19 cellular contexts compared by ENCODE assay signal in the genomic region with DNA sequence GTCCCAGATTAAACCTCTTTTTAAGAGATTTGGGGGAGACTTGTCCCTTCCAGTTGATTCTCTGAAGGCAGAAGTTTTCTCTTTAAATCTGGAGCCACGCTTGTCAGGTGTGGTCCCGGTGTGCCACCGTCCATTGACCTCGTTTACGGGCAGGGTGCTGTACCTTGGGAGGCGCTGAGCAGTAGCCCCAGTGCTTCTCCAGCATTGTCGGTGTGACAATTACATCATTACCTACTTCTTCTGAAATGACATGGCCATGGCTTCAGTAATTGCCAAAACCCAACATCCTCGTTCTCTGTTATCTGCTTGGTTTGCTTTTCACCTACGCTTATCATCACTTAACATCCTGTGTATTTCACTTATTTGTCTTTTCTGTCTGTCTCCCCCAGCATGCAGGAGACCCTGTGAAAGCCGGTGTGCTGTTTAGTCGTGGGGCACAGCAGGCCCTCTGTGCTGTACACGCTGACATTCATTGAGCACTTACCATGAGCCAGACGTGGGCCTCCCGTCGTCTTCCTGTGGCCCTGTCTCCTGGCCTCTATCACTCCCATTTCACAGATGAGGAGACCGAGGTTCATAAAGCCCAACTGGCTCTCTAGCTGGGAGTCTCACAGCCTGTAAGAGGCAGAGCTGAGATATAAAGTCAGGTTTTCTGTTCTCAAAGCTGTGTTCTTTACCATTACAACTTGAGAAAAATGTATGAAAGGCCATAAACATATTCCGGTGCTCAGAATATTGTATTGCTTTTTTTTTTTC.
DNase-seq lines count a peak whose midpoint lies in the region; ATAC-seq and TF ChIP-seq lines count a peak whose summit lies in the region.
"Had no signal": no experiment of that assay in that cellular context is flagged by ENCODE, and none has a peak within 500 bp of the region (broad histone marks: within the 10 kb centered on the region; RNA-seq: fewer than 3 reads in every experiment).

No MANE protein-coding gene starts in this region.

- peaks cover 10% of the 10 kb centered on the region for H4K20me1 ChIP-seq in GM23338 (replicated peaks; ENCODE audit: insufficient read depth)

- H3K27me3 ChIP-seq in CD4-positive, CD25-positive, alpha-beta regulatory T cell (ENCODE audit: control insufficient read depth, insufficient read depth, low read length), result no peaks in the 10 kb centered on the region
- H3K27me3 ChIP-seq in GM23338 (ENCODE audit: insufficient read depth), result no peaks in the 10 kb centered on the region
- H3K27me3 ChIP-seq: stomach, upper lobe of left lung had no signal

- peak overlapping the region; percentile 49 to 72 (median 72) for H3K27ac Mint-ChIP-seq in CD4-positive, CD25-positive, alpha-beta regulatory T cell
- H3K27ac Mint-ChIP-seq in GM23338 (0 out of 2 replicates have a peak overlapping the region, but pooled peaks have one; percentile 25), neural crest cell (ENCODE audit: unreplicated experiment) (peak overlapping the region; percentile 63)
- H3K27ac Mint-ChIP-seq in central memory CD8-positive, alpha-beta T cell (ENCODE audit: low read depth), result peak overlapping the region; percentile 41
- H3K27ac Mint-ChIP-seq: activated CD4-positive, alpha-beta memory T cell treated with anti-CD3 and anti-CD28 coated beads for 36 hours; activated naive CD8-positive, alpha-beta T cell treated with anti-CD3 and anti-CD28 coated beads for 36 hours had no signal

- no peak overlapping the region for H3K4me3 Mint-ChIP-seq in CD4-positive, CD25-positive, alpha-beta regulatory T cell
- H3K4me3 Mint-ChIP-seq in GM23338, result no peak overlapping the region
- H3K4me3 Mint-ChIP-seq in central memory CD8-positive, alpha-beta T cell, result no peak overlapping the region
- H3K4me3 Mint-ChIP-seq in neural crest cell, result no peak overlapping the region
- H3K4me3 Mint-ChIP-seq: activated CD4-positive, alpha-beta memory T cell treated with anti-CD3 and anti-CD28 coated beads for 36 hours; activated naive CD8-positive, alpha-beta T cell treated with anti-CD3 and anti-CD28 coated beads for 36 hours had no signal

- H3K4me1 Mint-ChIP-seq in CD4-positive, CD25-positive, alpha-beta regulatory T cell, result peaks cover 11 to 23% (median 16%) of the 10 kb centered on the region in 4 donors
- H3K4me1 Mint-ChIP-seq in GM23338 (peaks cover 20% of the 10 kb centered on the region), neural crest cell (peaks cover 42% of the 10 kb centered on the region)
- H3K4me1 Mint-ChIP-seq in central memory CD8-positive, alpha-beta T cell, result peaks cover 66% of the 10 kb centered on the region

- no peaks in the 10 kb centered on the region for H3K9me2 ChIP-seq in GM23338 (ENCODE audit: insufficient read depth)

- no peaks in the 10 kb centered on the region for H3K27me3 Mint-ChIP-seq in CD4-positive, CD25-positive, alpha-beta regulatory T cell
- peaks cover 15% of the 10 kb centered on the region for H3K27me3 Mint-ChIP-seq in GM23338 (ENCODE audit: insufficient read depth, low read depth, poor library complexity)
- H3K27me3 Mint-ChIP-seq in central memory CD8-positive, alpha-beta T cell, result no peaks in the 10 kb centered on the region
- H3K27me3 Mint-ChIP-seq in neural crest cell (ENCODE audit: low read depth), result no peaks in the 10 kb centered on the region
- H3K27me3 Mint-ChIP-seq: activated CD4-positive, alpha-beta memory T cell treated with anti-CD3 and anti-CD28 coated beads for 36 hours; activated naive CD8-positive, alpha-beta T cell treated with anti-CD3 and anti-CD28 coated beads for 36 hours had no signal

- H3K36me3 ChIP-seq in CD4-positive, CD25-positive, alpha-beta regulatory T cell (ENCODE audit: control insufficient read depth, insufficient read depth, low read length), result no peaks in the 10 kb centered on the region
- H3K36me3 ChIP-seq in GM23338 (ENCODE audit: insufficient read depth), result no peaks in the 10 kb centered on the region
- H3K36me3 ChIP-seq: upper lobe of left lung had no signal

- no peak for ATAC-seq in CD4-positive, CD25-positive, alpha-beta regulatory T cell (ENCODE audit: low read depth in 2 of 2)
- ATAC-seq in GM23338 (no peak), HG03175 (IDR thresholded peaks at IDR 0.05; ENCODE audit: unreplicated experiment) (no peak)
- no peak for ATAC-seq in central memory CD8-positive, alpha-beta T cell (replicated peaks; ENCODE audit: extremely low read depth, poor library complexity, severe bottlenecking)
- ATAC-seq: left cardiac atrium, psoas muscle, Right ventricle myocardium inferior had no signal

- no peak overlapping the region for H2AFZ ChIP-seq in GM23338

- H3K27ac ChIP-seq in CD4-positive, CD25-positive, alpha-beta regulatory T cell (ENCODE audit: insufficient read depth, low read length, poor library complexity, severe bottlenecking), result no peak overlapping the region
- H3K27ac ChIP-seq in GM23338 (ENCODE audit: low read depth), result no peak overlapping the region
- H3K27ac ChIP-seq: psoas muscle, stomach, upper lobe of left lung had no signal

- peaks cover 20% of the 10 kb centered on the region for H3K36me3 Mint-ChIP-seq in CD4-positive, CD25-positive, alpha-beta regulatory T cell
- H3K36me3 Mint-ChIP-seq in GM23338 (ENCODE audit: low read depth) (peaks cover 7% of the 10 kb centered on the region; the same call in 2 of the 3 replicates), neural crest cell (ENCODE audit: low read depth) (peaks cover 3% of the 10 kb centered on the region)
- H3K36me3 Mint-ChIP-seq in central memory CD8-positive, alpha-beta T cell (ENCODE audit: insufficient read depth), result peaks cover 5% of the 10 kb centered on the region
- H3K36me3 Mint-ChIP-seq: activated CD4-positive, alpha-beta memory T cell treated with anti-CD3 and anti-CD28 coated beads for 36 hours; activated naive CD8-positive, alpha-beta T cell treated with anti-CD3 and anti-CD28 coated beads for 36 hours had no signal

- no peak overlapping the region for H3K4me3 ChIP-seq in CD4-positive, CD25-positive, alpha-beta regulatory T cell (ENCODE audit: low read depth, low read length)
- H3K4me3 ChIP-seq in GM23338, result no peak overlapping the region
- H3K4me3 ChIP-seq: psoas muscle, stomach, upper lobe of left lung had no signal

- DNase-seq in CD4-positive, CD25-positive, alpha-beta regulatory T cell, result no peak
- DNase-seq in GM23338 (ENCODE audit: low spot score), result no peak
- DNase-seq in central memory CD8-positive, alpha-beta T cell (ENCODE audit: low spot score in 2 of 2), result no peak
- no peak for DNase-seq in neural crest cell (ENCODE audit: low read depth, low spot score)
- DNase-seq in HPDE6-E6E7 (ENCODE audit: extremely low spot score), result no peak
- DNase-seq in NCI-H2196 (lab: John Stamatoyannopoulos, UW; ENCODE audit: unreplicated experiment), result no peak
- no peak for DNase-seq in HuH-7.5 (ENCODE audit: low spot score)
- DNase-seq: activated CD4-positive, alpha-beta memory T cell treated with anti-CD3 and anti-CD28 coated beads for 36 hours; activated naive CD8-positive, alpha-beta T cell treated with anti-CD3 and anti-CD28 coated beads for 36 hours; COR-L47; left cardiac atrium; midbrain; NCI-H1436 treated with DMSO at 0.1 percent for 48 hours; psoas muscle; stimulated activated CD4-positive, alpha-beta T cell treated with anti-CD3 and anti-CD28 coated beads, Interleukin-2, amount 100 ng/mL, for 24 hours; stomach; upper lobe of left lung had no signal

- H3K79me2 ChIP-seq in GM23338 (replicated peaks; ENCODE audit: insufficient read depth), result peaks cover 59% of the 10 kb centered on the region

- H3K4me2 ChIP-seq in GM23338, result no peak overlapping the region

- TF ChIP-seq CTCF in GM23338 (conservative IDR thresholded peaks at IDR 0.05; ENCODE audit: low read depth in 2 of 2) (no peak), neural crest cell (conservative IDR thresholded peaks at IDR 0.05) (no peak)

- no peaks in the 10 kb centered on the region for H3K4me1 ChIP-seq in CD4-positive, CD25-positive, alpha-beta regulatory T cell (ENCODE audit: control insufficient read depth, insufficient read depth, low read length, poor library complexity, severe bottlenecking)
- H3K4me1 ChIP-seq in GM23338 (ENCODE audit: insufficient read depth), result no peaks in the 10 kb centered on the region
- H3K4me1 ChIP-seq: psoas muscle had no signal

- H3K9me3 Mint-ChIP-seq in CD4-positive, CD25-positive, alpha-beta regulatory T cell, result no peaks in the 10 kb centered on the region
- H3K9me3 Mint-ChIP-seq in GM23338, result no peaks in the 10 kb centered on the region
- no peaks in the 10 kb centered on the region for H3K9me3 Mint-ChIP-seq in central memory CD8-positive, alpha-beta T cell
- no peaks in the 10 kb centered on the region for H3K9me3 Mint-ChIP-seq in neural crest cell
- H3K9me3 Mint-ChIP-seq: activated CD4-positive, alpha-beta memory T cell treated with anti-CD3 and anti-CD28 coated beads for 36 hours; activated naive CD8-positive, alpha-beta T cell treated with anti-CD3 and anti-CD28 coated beads for 36 hours had no signal

- 0 out of 2 replicates have a peak, but pooled peaks cover 2% of the 10 kb centered on the region for H3F3A ChIP-seq in GM23338 (replicated peaks; ENCODE audit: low read depth)

- no peaks in the 10 kb centered on the region for H3K9me3 ChIP-seq in CD4-positive, CD25-positive, alpha-beta regulatory T cell (ENCODE audit: control insufficient read depth in 2 of 2, low read length in 2 of 2)
- H3K9me3 ChIP-seq: psoas muscle, stomach, upper lobe of left lung had no signal

TF ChIP-seq in GM23338, 12 proteins besides CTCF, POLR2A, EP300 and RAD21 (continues in another document):
- TF ChIP-seq EZH2phosphoT487 (IDR thresholded peaks at IDR 0.05; ENCODE audit: unreplicated experiment) (no peak), CREB1 (CRISPR knock-in tag; IDR thresholded peaks at IDR 0.05; ENCODE audit: low read depth) (no peak), ZNF114 (CRISPR knock-in tag; IDR thresholded peaks at IDR 0.05) (no peak), EZH2 (IDR thresholded peaks at IDR 0.05; ENCODE audit: low read depth, unreplicated experiment) (no peak)
